Comparison of ENCODE assay signal across 8 cellular contexts in the genomic region with DNA sequence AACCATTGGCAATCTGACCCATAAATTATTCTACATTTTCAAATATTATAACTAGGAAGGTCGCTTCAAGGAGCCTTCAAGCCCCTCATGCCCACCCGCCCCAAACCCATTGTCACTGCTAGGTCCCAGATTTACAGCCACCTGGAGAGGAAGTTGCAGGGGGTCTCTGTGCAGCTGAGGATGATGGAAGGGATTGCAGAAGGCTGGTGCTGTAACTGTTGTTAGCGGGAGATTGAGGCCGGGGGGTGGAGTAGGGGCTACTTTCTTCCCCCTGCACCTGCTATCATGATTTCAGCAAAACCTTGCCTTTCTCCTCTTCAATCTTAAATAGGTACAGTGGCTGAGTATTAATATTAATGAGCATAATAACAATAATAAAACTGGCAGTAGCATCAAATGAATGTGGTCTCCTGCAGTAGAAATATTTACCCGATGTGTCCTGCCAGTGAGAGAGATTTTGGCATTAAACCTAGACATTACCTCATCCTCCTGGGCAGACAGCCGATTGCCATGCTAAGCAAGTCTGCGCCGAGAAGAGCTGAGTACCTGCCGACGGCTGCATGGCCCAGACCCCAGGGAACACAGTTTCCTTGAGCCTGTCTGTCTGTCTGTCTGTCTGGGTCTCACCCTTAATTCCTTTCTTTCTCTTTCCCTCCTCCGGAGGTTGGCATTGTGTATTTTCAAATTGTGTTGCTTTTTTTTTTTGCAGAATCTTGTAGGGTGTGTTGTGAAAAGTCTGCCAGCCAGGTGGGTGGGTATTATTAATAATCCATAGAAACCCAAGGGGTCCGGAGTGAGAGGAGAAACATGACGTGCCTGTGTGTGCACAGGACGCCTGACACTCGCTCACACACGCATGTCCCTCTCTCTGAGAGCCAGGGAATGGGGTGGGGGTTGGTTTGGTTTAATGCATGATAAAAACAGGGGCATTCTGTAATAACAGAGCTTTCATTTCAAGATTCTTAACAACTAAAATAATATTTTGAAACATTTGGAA.
DNase-seq lines count a peak whose midpoint lies in the region; ATAC-seq, FAIRE-seq and TF ChIP-seq lines count a peak whose summit lies in the region.

No MANE protein-coding gene starts in this region.

- peak in 1 of 2 experiments; percentile 50 for DNase-seq in A549 (ENCODE audit: low read depth in 1 of 2, low spot score in 1 of 2)
- DNase-seq in Karpas-422: no peak
- DNase-seq in body of pancreas: peak; percentile 83 to 87 (median 85)
- peak; percentile 65 for DNase-seq in islet precursor cell
- DNase-seq in tibial artery: peak; percentile 57 to 81
- no peak for DNase-seq in activated CD4-positive, CD25-positive, alpha-beta regulatory T cell treated with anti-CD3 and anti-CD28 coated beads, Interleukin-2, amount 50 U/mL, for 72 hours
- no peak for DNase-seq in KBM-7

- ATAC-seq in A549: peak; percentile 67 to 89
- peak; percentile 98 for ATAC-seq in body of pancreas
- ATAC-seq in HG02759 (IDR thresholded peaks at IDR 0.05; ENCODE audit: unreplicated experiment): no peak

- no peak for FAIRE-seq in A549 (lab: Jason Lieb, UNC)

- H3K27ac ChIP-seq in A549: peak overlapping the region; percentile 75 to 76
- H3K27ac ChIP-seq in Karpas-422 (ENCODE audit: low read length): no peak overlapping the region
- peak overlapping the region in 2 of 4 donors; percentile 35 to 60 for H3K27ac ChIP-seq in body of pancreas
- H3K27ac ChIP-seq in tibial artery: peak overlapping the region; percentile 79 to 85

- TF ChIP-seq EP300 in A549 (IDR thresholded peaks at IDR 0.05): no peak

- WGBS in A549 (ENCODE audit: missing lambda C conversion rate): 30% methylated on average over 16 of the region's 16 CpGs
- WGBS in body of pancreas, 2 donors: 20 to 35% methylated on average over 16 of the region's 16 CpGs

- H3K4me3 ChIP-seq in A549 (peak overlapping the region; percentile 28; the same call in 1 of the 3 replicates), Karpas-422 (ENCODE audit: low read length) (no peak overlapping the region), body of pancreas (no peak overlapping the region), tibial artery (peak overlapping the region; percentile 31 to 34)

- TF ChIP-seq RAD21 in A549 (conservative IDR thresholded peaks at IDR 0.05 in 1 of 2, IDR thresholded peaks at IDR 0.05 in 1 of 2): no peak

- intact Hi-C loops in body of pancreas (cut with DNase I) (no loop called here), tibial artery (cut with DNase I; ENCODE audit: low total_unique reads) (no loop called here)

- no peak for TF ChIP-seq POLR2A in A549 (IDR thresholded peaks at IDR 0.05; ENCODE audit: low read length)
- peak in 2 of 3 donors; percentile 35 to 57 for TF ChIP-seq POLR2A in body of pancreas (IDR thresholded peaks at IDR 0.05)

- H4K20me1 ChIP-seq in Karpas-422 (ENCODE audit: insufficient read depth, low read depth, low read length): no peaks in the 10 kb centered on the region

- TF ChIP-seq CTCF in A549 (IDR thresholded peaks at IDR 0.05) (no peak), body of pancreas (IDR thresholded peaks at IDR 0.05) (no peak), tibial artery (IDR thresholded peaks at IDR 0.05) (no peak)

- no peak overlapping the region for H2AFZ ChIP-seq in Karpas-422 (ENCODE audit: low read length)

- H3K9me3 ChIP-seq in A549 (peaks cover 8% of the 10 kb centered on the region; the same call in 1 of the 3 replicates), Karpas-422 (ENCODE audit: low read length) (peaks cover 4% of the 10 kb centered on the region; the same call in 1 of the 2 replicates), body of pancreas (no peaks in the 10 kb centered on the region), tibial artery (no peaks in the 10 kb centered on the region)

- POLR2A ChIA-PET in A549 (lab: Yijun Ruan, JAX): interaction anchor here (0.7 kb wide), 1 partner anchor 60 kb away, joined by 3 read pairs; no protein-coding TSS in a partner anchor

- CTCF ChIA-PET in A549 (lab: Yijun Ruan, JAX): interaction anchor here (1.2 kb wide), 1 partner anchor 29 kb away, joined by 3 read pairs; no protein-coding TSS in a partner anchor

- H3K4me1 ChIP-seq in A549 (peaks cover 26% of the 10 kb centered on the region), Karpas-422 (ENCODE audit: low read length) (peaks cover 11% of the 10 kb centered on the region), body of pancreas (peaks cover 21% of the 10 kb centered on the region), tibial artery (peaks cover 0 to 39% (median 29%) of the 10 kb centered on the region in 4 donors)

- H3K9me2 ChIP-seq in Karpas-422 (replicated peaks; ENCODE audit: insufficient read depth, low read length): no peaks in the 10 kb centered on the region

- H3K79me2 ChIP-seq in Karpas-422 (ENCODE audit: low read length): no peaks in the 10 kb centered on the region

- H3K4me2 ChIP-seq in A549: peak overlapping the region; percentile 76
- peak overlapping the region; percentile 34 for H3K4me2 ChIP-seq in Karpas-422 (ENCODE audit: low read depth, low read length, poor library complexity, severe bottlenecking)

- in situ Hi-C loops in KBM-7 (cut with MboI; ENCODE audit: low pct_unique_long_range_greater_than_20kb, low sequenced_read_pairs): no loop called here

- H3K36me3 ChIP-seq in Karpas-422 (ENCODE audit: insufficient read depth, low read length) (no peaks in the 10 kb centered on the region), body of pancreas (replicated peaks in 1 of 2; ENCODE audit: insufficient read depth in 1 of 2, low read depth in 2 of 2) (no peaks in the 10 kb centered on the region), tibial artery (peaks cover 0 to 13% (median 11%) of the 10 kb centered on the region in 3 donors)

- H3K27me3 ChIP-seq in Karpas-422 (ENCODE audit: low read length) (no peaks in the 10 kb centered on the region), body of pancreas (no peaks in the 10 kb centered on the region), tibial artery (no peaks in the 10 kb centered on the region)

- no peak overlapping the region for H3K9ac ChIP-seq in Karpas-422 (ENCODE audit: low read length)

TF ChIP-seq in A549, 52 proteins besides CTCF, POLR2A, EP300 and RAD21:
- TF ChIP-seq KDM5A (IDR thresholded peaks at IDR 0.05) (no peak), CHD2 (IDR thresholded peaks at IDR 0.05; ENCODE audit: low read length, partially characterized antibody) (no peak), KDM1A (IDR thresholded peaks at IDR 0.05; ENCODE audit: low read depth) (no peak), NFE2L2 (conservative IDR thresholded peaks at IDR 0.05; ENCODE audit: low read length) (no peak), ZC3H11A (IDR thresholded peaks at IDR 0.05) (no peak), BHLHE40 (IDR thresholded peaks at IDR 0.05; ENCODE audit: low read depth, low read length) (no peak), NR3C1 (IDR thresholded peaks at IDR 0.05) (no peak), ESRRA (IDR thresholded peaks at IDR 0.05; ENCODE audit: borderline replicate concordance, low read length) (no peak), MAZ (IDR thresholded peaks at IDR 0.05; ENCODE audit: borderline replicate concordance, low read depth, low read length) (no peak), FOSB (CRISPR knock-in tag; IDR thresholded peaks at IDR 0.05) (no peak), MAFK (IDR thresholded peaks at IDR 0.05; ENCODE audit: partially characterized antibody) (no peak), ELK1 (IDR thresholded peaks at IDR 0.05; ENCODE audit: low read depth, low read length) (no peak), ZFP36 (IDR thresholded peaks at IDR 0.05; ENCODE audit: borderline replicate concordance, partially characterized antibody) (no peak), GATA3 (IDR thresholded peaks at IDR 0.05; ENCODE audit: borderline replicate concordance) (no peak)
- TF ChIP-seq, protein P1, sequence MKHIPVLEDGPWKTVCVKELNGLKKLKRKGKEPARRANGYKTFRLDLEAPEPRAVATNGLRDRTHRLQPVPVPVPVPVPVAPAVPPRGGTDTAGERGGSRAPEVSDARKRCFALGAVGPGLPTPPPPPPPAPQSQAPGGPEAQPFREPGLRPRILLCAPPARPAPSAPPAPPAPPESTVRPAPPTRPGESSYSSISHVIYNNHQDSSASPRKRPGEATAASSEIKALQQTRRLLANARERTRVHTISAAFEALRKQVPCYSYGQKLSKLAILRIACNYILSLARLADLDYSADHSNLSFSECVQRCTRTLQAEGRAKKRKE (CRISPR knock-in tag; IDR thresholded peaks at IDR 0.05; ENCODE audit: low read depth): no peak
- TF ChIP-seq, protein P2, sequence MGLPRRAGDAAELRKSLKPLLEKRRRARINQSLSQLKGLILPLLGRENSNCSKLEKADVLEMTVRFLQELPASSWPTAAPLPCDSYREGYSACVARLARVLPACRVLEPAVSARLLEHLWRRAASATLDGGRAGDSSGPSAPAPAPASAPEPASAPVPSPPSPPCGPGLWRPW (IDR thresholded peaks at IDR 0.05): no peak
- TF ChIP-seq, protein P3, sequence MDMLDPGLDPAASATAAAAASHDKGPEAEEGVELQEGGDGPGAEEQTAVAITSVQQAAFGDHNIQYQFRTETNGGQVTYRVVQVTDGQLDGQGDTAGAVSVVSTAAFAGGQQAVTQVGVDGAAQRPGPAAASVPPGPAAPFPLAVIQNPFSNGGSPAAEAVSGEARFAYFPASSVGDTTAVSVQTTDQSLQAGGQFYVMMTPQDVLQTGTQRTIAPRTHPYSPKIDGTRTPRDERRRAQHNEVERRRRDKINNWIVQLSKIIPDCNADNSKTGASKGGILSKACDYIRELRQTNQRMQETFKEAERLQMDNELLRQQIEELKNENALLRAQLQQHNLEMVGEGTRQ (IDR thresholded peaks at IDR 0.05): no peak

Comparison
In these comparisons a context has a peak if more than half of its experiments do, and no peak if none do; other contexts are left out.
1. DNase-seq: peak in body of pancreas (4 of 4), islet precursor cell (single experiment) and tibial artery (2 of 2); none in Karpas-422 (single experiment), activated CD4-positive, CD25-positive, alpha-beta regulatory T cell treated with anti-CD3 and anti-CD28 coated beads, Interleukin-2, amount 50 U/mL, for 72 hours (single experiment) and KBM-7 (single experiment).
2. H3K4me3 ChIP-seq: peak in A549 (single experiment) and tibial artery (2 of 2); none in Karpas-422 (single experiment) and body of pancreas (0 of 2).